ENCODE assay signal across 14 cellular contexts in genomic region chr15:39079296-39079834, GRCh38.
DNase-seq lines count a peak whose midpoint lies in the region; ATAC-seq and TF ChIP-seq lines count a peak whose summit lies in the region.
"Had no signal": no experiment of that assay in that cellular context is flagged by ENCODE, and none has a peak within 500 bp of the region (broad histone marks: within the 10 kb centered on the region; RNA-seq: fewer than 3 reads in every experiment).

No MANE protein-coding gene starts in this region.

- no peak; the same call in 1 of the 2 replicates for TF ChIP-seq RAD21 in IMR-90 (IDR thresholded peaks at IDR 0.05; ENCODE audit: low read length)

- peak overlapping the region; percentile 6 for H2AK9ac ChIP-seq in IMR-90 (replicated peaks; ENCODE audit: low read depth, low read length, poor library complexity)

- H4K91ac ChIP-seq in IMR-90 (ENCODE audit: insufficient read depth, low read depth, low read length), result peak overlapping the region; percentile 87

- peak overlapping the region; percentile 37; the same call in 1 of the 2 replicates for H3K56ac ChIP-seq in IMR-90 (ENCODE audit: extremely low read depth, insufficient read depth, low read length)

- CTCF ChIA-PET in IMR-90 (lab: Yijun Ruan, JAX), result interaction anchor here (0.6 kb wide), 1 partner anchor 53 kb away, joined by 3 read pairs; no protein-coding TSS in a partner anchor
- CTCF ChIA-PET in mammary epithelial cell (lab: Charles Lee; ENCODE audit: low non-redundant PET), result interaction anchor here (0.9 kb wide), 1 partner anchor 75 kb away, joined by 5 read pairs; no protein-coding TSS in a partner anchor

- peak overlapping the region; percentile 41 for H2BK5ac ChIP-seq in IMR-90 (ENCODE audit: low read depth, low read length, poor library complexity, severe bottlenecking)

- dilution Hi-C loops in IMR-90 (cut with HindIII; ENCODE audit: low sequenced_read_pairs, unreplicated experiment) (no loop called here), mammary epithelial cell (cut with HindIII; ENCODE audit: low sequenced_read_pairs) (no loop called here)

- H3K4me3 ChIP-seq in IMR-90 (ENCODE audit: insufficient read depth, low read depth, low read length) (no peak overlapping the region), mammary epithelial cell (replicated peaks in 1 of 3; ENCODE audit: insufficient read depth in 1 of 3, low read depth in 2 of 3, low read length in 3 of 3) (peak overlapping the region in 1 of 3 experiments; percentile 19), upper lobe of right lung (no peak overlapping the region)
- H3K4me3 ChIP-seq: lower lobe of right lung had no signal

- peak overlapping the region; percentile 36 for H4K5ac ChIP-seq in IMR-90 (ENCODE audit: low read depth, low read length)

- peak overlapping the region; percentile 46 for H2AK5ac ChIP-seq in IMR-90 (ENCODE audit: low read depth, low read length)

- H2AFZ ChIP-seq in IMR-90 (replicated peaks; ENCODE audit: low read length, poor library complexity) (peak overlapping the region; percentile 63), mammary epithelial cell (ENCODE audit: low read depth, low read length) (peak overlapping the region; percentile 82)
- H2AFZ ChIP-seq: parathyroid adenoma had no signal

- H4K8ac ChIP-seq in IMR-90 (ENCODE audit: low read depth in 2 of 2, low read length in 2 of 2), result peak overlapping the region; percentile 9 to 51; a peak in 3 of 4 replicates

- peak overlapping the region; percentile 32 for H3K23ac ChIP-seq in IMR-90 (ENCODE audit: low read depth, low read length)

- intact Hi-C loops in IMR-90 (cut with micrococcal nuclease), result no loop called here
- intact Hi-C loops in mammary epithelial cell (cut with micrococcal nuclease), result no loop called here
- intact Hi-C loops in upper lobe of right lung (cut with DNase I), result no loop called here

- H2BK15ac ChIP-seq in IMR-90 (ENCODE audit: low read depth, low read length), result peak overlapping the region; percentile 68; the same call in 2 of the 3 replicates

- H3K79me2 ChIP-seq in mammary epithelial cell (ENCODE audit: insufficient read depth, low read length), result no peaks in the 10 kb centered on the region
- H3K79me2 ChIP-seq: parathyroid adenoma had no signal

- H3K4me2 ChIP-seq in IMR-90 (ENCODE audit: low read depth, low read length) (peak overlapping the region; percentile 23; the same call in 1 of the 2 replicates), mammary epithelial cell (ENCODE audit: insufficient read depth, low read depth, low read length) (peak overlapping the region; percentile 79)

- peak overlapping the region; percentile 45 for H3K18ac ChIP-seq in IMR-90 (ENCODE audit: low read depth, low read length)

- H2BK20ac ChIP-seq in IMR-90 (ENCODE audit: low read depth, low read length), result peak overlapping the region; percentile 85

- H3K4me1 ChIP-seq in IMR-90 (ENCODE audit: control insufficient read depth, insufficient read depth, low read length) (peaks cover 11% of the 10 kb centered on the region; the same call in 1 of the 2 replicates), mammary epithelial cell (ENCODE audit: insufficient read depth, low read length) (peaks cover 14% of the 10 kb centered on the region), upper lobe of right lung (no peaks in the 10 kb centered on the region)
- H3K4me1 ChIP-seq: lower lobe of right lung, parathyroid adenoma had no signal

- H3K9ac ChIP-seq in IMR-90 (ENCODE audit: low read depth, low read length), result peak overlapping the region; percentile 6; the same call in 1 of the 2 replicates
- peak overlapping the region; percentile 51 for H3K9ac ChIP-seq in mammary epithelial cell (ENCODE audit: insufficient read depth, low read length)
- H3K9ac ChIP-seq: parathyroid adenoma had no signal

- peak; percentile 27 for DNase-seq in AG20443 (ENCODE audit: low spot score)
- DNase-seq in IMR-90, result peak; percentile 94
- peak; percentile 81 for DNase-seq in mammary epithelial cell
- peak; percentile 95 for DNase-seq in kidney tubule cell (ENCODE audit: low spot score)
- DNase-seq in GM19238 (ENCODE audit: insufficient read length, low spot score), result no peak
- no peak for DNase-seq in DMS53 (lab: John Stamatoyannopoulos, UW)
- no peak for DNase-seq in upper lobe of right lung
- DNase-seq: lower lobe of right lung; NCI-H1436 treated with DMSO at 0.1 percent for 48 hours; stimulated activated CD4-positive, alpha-beta T cell treated with anti-CD3 and anti-CD28 coated beads, Interleukin-2, amount 100 ng/mL, for 24 hours; stimulated activated naive B cell treated with anti-CD40 and anti-IgM and Interleukin-4, amounts not matched to agents 10 μg/mL and 1 μg/mL and 100 μg/mL, for 72 hours had no signal

- ATAC-seq in IMR-90 (ENCODE audit: low read depth) (peak; percentile 74), GM18868 (IDR thresholded peaks at IDR 0.05; ENCODE audit: unreplicated experiment) (no peak), upper lobe of right lung (no peak)
- ATAC-seq: lower lobe of right lung; stimulated activated naive B cell treated with anti-CD40 and anti-IgM and Interleukin-4, amounts not matched to agents 10 μg/mL and 1 μg/mL and 100 μg/mL, for 72 hours had no signal

- TF ChIP-seq POLR2A in IMR-90 (IDR thresholded peaks at IDR 0.05; ENCODE audit: low read depth, low read length), result no peak

- BruUV-seq in IMR-90 (replicated peaks; lab: Mats Ljungman, UMichigan) (no TSS peak), mammary epithelial cell (replicated peaks; lab: Mats Ljungman, UMichigan) (no TSS peak)

- H3K36me3 ChIP-seq in IMR-90 (ENCODE audit: control insufficient read depth, insufficient read depth, low read length) (no peaks in the 10 kb centered on the region), mammary epithelial cell (ENCODE audit: insufficient read depth, low read length) (no peaks in the 10 kb centered on the region), upper lobe of right lung (no peaks in the 10 kb centered on the region)
- H3K36me3 ChIP-seq: lower lobe of right lung had no signal

- TF ChIP-seq CTCF in IMR-90 (conservative IDR thresholded peaks at IDR 0.05; ENCODE audit: low read depth, low read length) (no peak), mammary epithelial cell (conservative IDR thresholded peaks at IDR 0.05 in 1 of 2, IDR thresholded peaks at IDR 0.05 in 1 of 2; ENCODE audit: extremely low read depth in 1 of 2, insufficient read depth in 1 of 2, low read depth in 1 of 2, low read length in 2 of 2) (no peak), upper lobe of right lung (IDR thresholded peaks at IDR 0.05) (no peak)

- peak overlapping the region; percentile 78 for H3K4ac ChIP-seq in IMR-90 (ENCODE audit: low read depth, low read length)

- 33% methylated on average over 1 of the region's 6 CpGs; no CpG with 5 or more reads in 1 of the 2 experiments for WGBS in IMR-90 (ENCODE audit: extremely low coverage in 2 of 2, insufficient read length in 1 of 2), 2 experiments
- 6% methylated on average over 6 of the region's 6 CpGs for WGBS in mammary epithelial cell (ENCODE audit: low coverage, missing lambda C conversion rate)

- POLR2A ChIA-PET in IMR-90 (lab: Charles Lee; ENCODE audit: unreplicated experiment), result no interaction called here

- peak overlapping the region; percentile 79 for H3K14ac ChIP-seq in IMR-90 (replicated peaks; ENCODE audit: low read depth, low read length)

- in situ Hi-C loops in IMR-90 (cut with MboI; ENCODE audit: low sequenced_read_pairs) (no loop called here), mammary epithelial cell (cut with MboI; ENCODE audit: low sequenced_read_pairs in 2 of 2) (no loop called here)

- peak overlapping the region; percentile 91 for H2BK120ac ChIP-seq in IMR-90 (ENCODE audit: low read depth, low read length)

- H3K27me3 ChIP-seq in IMR-90 (ENCODE audit: control insufficient read depth, insufficient read depth, low read length) (no peaks in the 10 kb centered on the region), mammary epithelial cell (ENCODE audit: insufficient read depth, low read length) (no peaks in the 10 kb centered on the region), upper lobe of right lung (no peaks in the 10 kb centered on the region)

- H4K20me1 ChIP-seq in IMR-90 (ENCODE audit: insufficient read depth, low read length) (no peaks in the 10 kb centered on the region), mammary epithelial cell (ENCODE audit: insufficient read depth, low read length) (no peaks in the 10 kb centered on the region)

- peak overlapping the region; percentile 31 for H3K27ac ChIP-seq in IMR-90 (ENCODE audit: insufficient read depth, low read length)
- peak overlapping the region; percentile 66 for H3K27ac ChIP-seq in mammary epithelial cell (ENCODE audit: insufficient read depth, low read depth, low read length)
- H3K27ac ChIP-seq in upper lobe of right lung, result no peak overlapping the region
- H3K27ac ChIP-seq: C4-2B, lower lobe of right lung, parathyroid adenoma had no signal

- H3K9me3 ChIP-seq in IMR-90 (ENCODE audit: control insufficient read depth, insufficient read depth, low read length) (no peaks in the 10 kb centered on the region), mammary epithelial cell (replicated peaks; ENCODE audit: insufficient read depth, low read length) (no peaks in the 10 kb centered on the region), upper lobe of right lung (no peaks in the 10 kb centered on the region)
- H3K9me3 ChIP-seq: lower lobe of right lung had no signal

- 0 out of 2 replicates have a peak, but pooled peaks cover 3% of the 10 kb centered on the region for H3K9me1 ChIP-seq in IMR-90 (ENCODE audit: insufficient read depth, low read length)

- H3K79me1 ChIP-seq in IMR-90 (ENCODE audit: low read depth in 1 of 2, low read length in 2 of 2), result no peaks in the 10 kb centered on the region

TF ChIP-seq in IMR-90, 13 proteins besides CTCF, POLR2A, EP300 and RAD21:
- TF ChIP-seq ELK1 (IDR thresholded peaks at IDR 0.05; ENCODE audit: borderline replicate concordance, low read depth, low read length) (no peak), FOS (IDR thresholded peaks at IDR 0.05; ENCODE audit: low read depth, low read length) (peak; percentile 66), USF2 (IDR thresholded peaks at IDR 0.05; ENCODE audit: low read depth, low read length) (peak; percentile 28; the same call in 1 of the 2 replicates)

Comparison
In these comparisons a context has a peak if more than half of its experiments do, and no peak if none do; other contexts are left out.
1. DNase-seq: peak in AG20443 (single experiment), IMR-90 (single experiment), mammary epithelial cell (single experiment) and kidney tubule cell (single experiment); none in GM19238 (single experiment), DMS53 (single experiment) and upper lobe of right lung (single experiment).